In genomic region chr1:150561830-150562367, GRCh38 we compare ENCODE assay signal across 8 cellular contexts. TPM values are rescaled to one million over a fixed set of nuclear protein-coding genes. Genes with fewer than 3 reads are reported as not detected.
DNase-seq lines count a peak whose midpoint lies in the region; ATAC-seq, FAIRE-seq and TF ChIP-seq lines count a peak whose summit lies in the region.

No MANE protein-coding gene starts in this region.

- peak overlapping the region; percentile 100 for H3K27ac Mint-ChIP-seq in activated CD8-positive, alpha-beta memory T cell treated with anti-CD3 and anti-CD28 coated beads, Interleukin-2, amount 10 ng/mL, durations not matched to agents 7 days and 5 days
- peak overlapping the region; percentile 98 to 99 for H3K27ac Mint-ChIP-seq in effector memory CD8-positive, alpha-beta T cell

- POLR2A ChIA-PET in A549 (lab: Yijun Ruan, JAX), result interaction anchor here (1.0 to 7.6 kb wide), 13 partner anchors 8 to 361 kb away, joined by 3 to 201 read pairs (median 7); partner anchors contain the start of genes ENSA, FALEC, GOLPH3L and MCL1

- H3K9me3 ChIP-seq in A549, result no peaks in the 10 kb centered on the region

- no peak overlapping the region for H3K23ac ChIP-seq in mesendoderm (ENCODE audit: low read length)

- H3K79me2 ChIP-seq in mesendoderm (ENCODE audit: control insufficient read depth, insufficient read depth, low read length), result peaks cover 10% of the 10 kb centered on the region

- H2BK15ac ChIP-seq in mesendoderm (replicated peaks; ENCODE audit: low read depth), result no peak overlapping the region

- no peak overlapping the region for H2AK5ac ChIP-seq in mesendoderm (ENCODE audit: low read length)

- peak overlapping the region; percentile 33 for H2BK120ac ChIP-seq in mesendoderm (ENCODE audit: low read depth, low read length)

- peak overlapping the region; percentile 72 for H3K9ac ChIP-seq in mesendoderm (ENCODE audit: low read length)

- H3K27me3 ChIP-seq in mesendoderm (ENCODE audit: insufficient read depth, low read length, poor library complexity), result no peaks in the 10 kb centered on the region

- CTCF ChIA-PET in A549 (lab: Yijun Ruan, JAX), result interaction anchor here (0.7 to 11.6 kb wide), 22 partner anchors 10 to 360 kb away, joined by 3 to 210 read pairs (median 13); partner anchors contain the start of genes ADAMTSL4, ENSA, FALEC and HORMAD1
- CTCF ChIA-PET in activated CD8-positive, alpha-beta memory T cell treated with anti-CD3 and anti-CD28 coated beads, Interleukin-2, amount 10 ng/mL, durations not matched to agents 7 days and 5 days (lab: Charles Lee), result interaction anchor here (1.1 to 12.0 kb wide), 15 partner anchors 12 to 444 kb away, joined by 3 to 297 read pairs (median 5); partner anchors contain the start of genes ENSA and MCL1

- peaks cover 54% of the 10 kb centered on the region for H3K4me1 ChIP-seq in A549
- H3K4me1 ChIP-seq in mesendoderm (ENCODE audit: control insufficient read depth, low read depth, low read length), result peaks cover 8% of the 10 kb centered on the region

- no peaks in the 10 kb centered on the region for H3K9me3 Mint-ChIP-seq in activated CD8-positive, alpha-beta memory T cell treated with anti-CD3 and anti-CD28 coated beads, Interleukin-2, amount 10 ng/mL, durations not matched to agents 7 days and 5 days (ENCODE audit: low read depth)
- no peaks in the 10 kb centered on the region for H3K9me3 Mint-ChIP-seq in effector memory CD8-positive, alpha-beta T cell

- TF ChIP-seq POLR2A in A549 (IDR thresholded peaks at IDR 0.05; ENCODE audit: low read length), result peak; percentile 30

- peaks cover 55% of the 10 kb centered on the region for H3K4me1 Mint-ChIP-seq in activated CD8-positive, alpha-beta memory T cell treated with anti-CD3 and anti-CD28 coated beads, Interleukin-2, amount 10 ng/mL, durations not matched to agents 7 days and 5 days
- H3K4me1 Mint-ChIP-seq in effector memory CD8-positive, alpha-beta T cell (ENCODE audit: low read depth in 2 of 2), result peaks cover 54 to 61% of the 10 kb centered on the region in 2 donors

- H3K4me3 Mint-ChIP-seq in activated CD8-positive, alpha-beta memory T cell treated with anti-CD3 and anti-CD28 coated beads, Interleukin-2, amount 10 ng/mL, durations not matched to agents 7 days and 5 days, result peak overlapping the region; percentile 87
- peak overlapping the region; percentile 86 to 93 for H3K4me3 Mint-ChIP-seq in effector memory CD8-positive, alpha-beta T cell

- H4K5ac ChIP-seq in mesendoderm (ENCODE audit: low read length), result no peak overlapping the region

- H3K4ac ChIP-seq in mesendoderm (ENCODE audit: low read depth, low read length), result peak overlapping the region; percentile 93

- peaks cover 4% of the 10 kb centered on the region for H3K36me3 Mint-ChIP-seq in activated CD8-positive, alpha-beta memory T cell treated with anti-CD3 and anti-CD28 coated beads, Interleukin-2, amount 10 ng/mL, durations not matched to agents 7 days and 5 days
- peaks cover 52% of the 10 kb centered on the region for H3K36me3 Mint-ChIP-seq in effector memory CD8-positive, alpha-beta T cell (ENCODE audit: insufficient read depth)

- DNase-seq in A549 (ENCODE audit: low read depth in 1 of 2, low spot score in 1 of 2) (peak; percentile 86 to 89), NCI-H82 (lab: John Stamatoyannopoulos, UW) (peak; percentile 94), mesendoderm (peak; percentile 95)
- DNase-seq in activated CD8-positive, alpha-beta memory T cell treated with anti-CD3 and anti-CD28 coated beads, Interleukin-2, amount 10 ng/mL, durations not matched to agents 7 days and 5 days, result peak; percentile 96
- peak; percentile 57 to 60 (median 57) for DNase-seq in effector memory CD8-positive, alpha-beta T cell
- peak; percentile 76 for DNase-seq in stimulated activated CD8-positive, alpha-beta memory T cell treated with anti-CD3 and anti-CD28 coated beads, Interleukin-12 subunit alpha, Interleukin-12 subunit beta, amount 100 ng/mL, for 4 hours (ENCODE audit: low read depth)

- H3K27ac ChIP-seq in A549, result peak overlapping the region; percentile 97 to 99
- H3K27ac ChIP-seq in mesendoderm (ENCODE audit: low read depth, low read length), result peak overlapping the region; percentile 88

- H3K4me3 ChIP-seq in A549 (peak overlapping the region; percentile 46), mesendoderm (ENCODE audit: low read length) (peak overlapping the region; percentile 5)

- no peak for TF ChIP-seq RAD21 in A549 (conservative IDR thresholded peaks at IDR 0.05 in 1 of 2, IDR thresholded peaks at IDR 0.05 in 1 of 2)

- peak overlapping the region; percentile 96 for H3K4me2 ChIP-seq in A549
- H3K4me2 ChIP-seq in mesendoderm (ENCODE audit: low read length), result peak overlapping the region; percentile 75

- no peaks in the 10 kb centered on the region for H3K27me3 Mint-ChIP-seq in activated CD8-positive, alpha-beta memory T cell treated with anti-CD3 and anti-CD28 coated beads, Interleukin-2, amount 10 ng/mL, durations not matched to agents 7 days and 5 days
- no peaks in the 10 kb centered on the region for H3K27me3 Mint-ChIP-seq in effector memory CD8-positive, alpha-beta T cell

- TF ChIP-seq CTCF in A549 (IDR thresholded peaks at IDR 0.05), result no peak

- H3K18ac ChIP-seq in mesendoderm (ENCODE audit: low read length), result peak overlapping the region; percentile 75

- H4K8ac ChIP-seq in mesendoderm (ENCODE audit: low read depth, low read length), result no peak overlapping the region

- peak overlapping the region; percentile 86 for H3K56ac ChIP-seq in mesendoderm (ENCODE audit: low read length)

- peak in 1 of 2 experiments; percentile 44; a peak in 1 of 5 replicates for TF ChIP-seq EP300 in A549 (IDR thresholded peaks at IDR 0.05)

- H2BK5ac ChIP-seq in mesendoderm (ENCODE audit: low read length), result peak overlapping the region; percentile 9

- FAIRE-seq in A549 (lab: Jason Lieb, UNC), result no peak

- H3K79me1 ChIP-seq in mesendoderm (ENCODE audit: low read length), result peaks cover 8% of the 10 kb centered on the region

- ATAC-seq in A549, result peak; percentile 62 to 72
- peak; percentile 20 for ATAC-seq in GM18517 (IDR thresholded peaks at IDR 0.05; ENCODE audit: unreplicated experiment)
- peak; percentile 49 for ATAC-seq in HG03175 (IDR thresholded peaks at IDR 0.05; ENCODE audit: unreplicated experiment)
- peak; percentile 65 for ATAC-seq in activated CD8-positive, alpha-beta memory T cell treated with anti-CD3 and anti-CD28 coated beads, Interleukin-2, amount 10 ng/mL, durations not matched to agents 7 days and 5 days
- peak; percentile 39 for ATAC-seq in effector memory CD8-positive, alpha-beta T cell (replicated peaks)

- under 1% methylated on average over 20 of the region's 20 CpGs for WGBS in A549 (ENCODE audit: missing lambda C conversion rate)
- WGBS in mesendoderm (ENCODE audit: extremely low coverage, insufficient coverage, low lambda C conversion rate), result no CpG with 5 or more reads among the region's 20 CpGs

- no peaks in the 10 kb centered on the region for H3K36me3 ChIP-seq in mesendoderm (ENCODE audit: control insufficient read depth, insufficient read depth, low read length)

TF ChIP-seq in A549, 52 proteins besides CTCF, POLR2A, EP300 and RAD21 (continues in another document):
- 0 out of 2 replicates have a peak, but pooled peaks have one; percentile 7 for TF ChIP-seq HOXB13 (CRISPR knock-in tag; IDR thresholded peaks at IDR 0.05; ENCODE audit: low read depth)
- peak; percentile 33; the same call in 1 of the 2 replicates for TF ChIP-seq POLR2AphosphoS2 (conservative IDR thresholded peaks at IDR 0.05; ENCODE audit: low read length)
- peak; percentile 35; the same call in 1 of the 2 replicates for TF ChIP-seq MAZ (IDR thresholded peaks at IDR 0.05; ENCODE audit: borderline replicate concordance, low read depth, low read length)

RNA-seq across cellular contexts. Expression of gene ADAMTSL4, which starts 12.7 kb away (rescaled TPM):
- 1.3 and 1.8 TPM in 2 replicates for polyA plus RNA-seq in A549 (2011; rRNA removed)
- polyA plus RNA-seq in A549 (2012; cell fraction: cytosol; rRNA removed), result 3.1 and 3.6 TPM in 2 replicates
- 15.6 and 15.8 TPM in 2 replicates for polyA plus RNA-seq in A549 (2012; cell fraction: nucleus; rRNA removed)
- polyA plus RNA-seq in A549 (2017; fragmentation: RNase III; extraction: RNeasy Plus Mini Kit Qiagen cat#74134 plus additional on column Dnase treatment), result 1.3 to 2.0 TPM (median 1.5 TPM) in 3 replicates
- 0.54 and 1.2 TPM in 2 replicates for polyA minus RNA-seq in A549 (2011; rRNA and poly(A)+ RNA removed)
- under 1 TPM; 0.18 to 0.35 TPM for total RNA-seq in activated CD8-positive, alpha-beta memory T cell treated with anti-CD3 and anti-CD28 coated beads, Interleukin-2, amount 10 ng/mL, durations not matched to agents 7 days and 5 days
- 1.8 TPM for polyA plus RNA-seq in mesendoderm (2013, experiment 1 of 2)
- 2.3 TPM for polyA plus RNA-seq in mesendoderm (2013, experiment 2 of 2)

RNA-seq across cellular contexts. Expression of gene MCL1, which starts 17.5 kb away (rescaled TPM):
- polyA plus RNA-seq in A549 (2011; rRNA removed) (145 and 202 TPM in 2 replicates), A549 (2017; fragmentation: RNase III; extraction: RNeasy Plus Mini Kit Qiagen cat#74134 plus additional on column Dnase treatment) (77.5 to 80.0 TPM (median 78.6 TPM) in 3 replicates)
- 54.2 and 63.4 TPM in 2 replicates for polyA plus RNA-seq in A549 (2012; cell fraction: cytosol; rRNA removed)
- polyA plus RNA-seq in A549 (2012; cell fraction: nucleus; rRNA removed), result 178 and 186 TPM in 2 replicates
- polyA minus RNA-seq in A549 (2011; rRNA and poly(A)+ RNA removed), result 144 and 151 TPM in 2 replicates
- total RNA-seq in activated CD8-positive, alpha-beta memory T cell treated with anti-CD3 and anti-CD28 coated beads, Interleukin-2, amount 10 ng/mL, durations not matched to agents 7 days and 5 days, result 100 to 1,000 TPM; 373 to 408 TPM
- polyA plus RNA-seq in mesendoderm (2013, experiment 1 of 2), result 146 TPM
- polyA plus RNA-seq in mesendoderm (2013, experiment 2 of 2), result 147 TPM

RNA-seq across cellular contexts. Expression of gene FALEC, which starts 46.3 kb away (rescaled TPM):
- 0.36 TPM in 1 of 2 replicates, not detected in the other for polyA plus RNA-seq in A549 (2011; rRNA removed)
- polyA plus RNA-seq in A549 (2012; cell fraction: cytosol; rRNA removed), result 0.09 and 0.25 TPM in 2 replicates
- 0.12 TPM in 1 of 2 replicates, not detected in the other for polyA plus RNA-seq in A549 (2012; cell fraction: nucleus; rRNA removed)
- 0.28 to 0.80 TPM (median 0.74 TPM) in 3 replicates for polyA plus RNA-seq in A549 (2017; fragmentation: RNase III; extraction: RNeasy Plus Mini Kit Qiagen cat#74134 plus additional on column Dnase treatment)
- not detected in 2 replicates for polyA minus RNA-seq in A549 (2011; rRNA and poly(A)+ RNA removed)
- total RNA-seq in activated CD8-positive, alpha-beta memory T cell treated with anti-CD3 and anti-CD28 coated beads, Interleukin-2, amount 10 ng/mL, durations not matched to agents 7 days and 5 days, result under 1 TPM in 1 of 2 experiments, not detected in 1; 0.59 TPM
- polyA plus RNA-seq in mesendoderm (2013, experiment 1 of 2), result not detected
- 0.24 TPM for polyA plus RNA-seq in mesendoderm (2013, experiment 2 of 2)

RNA-seq across cellular contexts. Expression of gene ECM1, which starts 54.0 kb away (rescaled TPM):
- polyA plus RNA-seq in A549 (2011; rRNA removed) (0.88 and 1.1 TPM in 2 replicates), A549 (2017; fragmentation: RNase III; extraction: RNeasy Plus Mini Kit Qiagen cat#74134 plus additional on column Dnase treatment) (0.77 to 1.0 TPM (median 1.0 TPM) in 3 replicates)
- 0.91 and 0.96 TPM in 2 replicates for polyA plus RNA-seq in A549 (2012; cell fraction: cytosol; rRNA removed)
- polyA plus RNA-seq in A549 (2012; cell fraction: nucleus; rRNA removed), result 3.9 and 4.1 TPM in 2 replicates
- polyA minus RNA-seq in A549 (2011; rRNA and poly(A)+ RNA removed), result 0.97 and 1.2 TPM in 2 replicates
- total RNA-seq in activated CD8-positive, alpha-beta memory T cell treated with anti-CD3 and anti-CD28 coated beads, Interleukin-2, amount 10 ng/mL, durations not matched to agents 7 days and 5 days, result 1 to 10 TPM; 1.0 to 1.3 TPM
- polyA plus RNA-seq in mesendoderm (2013, experiment 1 of 2), result 1.3 TPM
- polyA plus RNA-seq in mesendoderm (2013, experiment 2 of 2), result 1.1 TPM

Comparison
In these comparisons a context has a peak if more than half of its experiments do, and no peak if none do; other contexts are left out.
1. Peak in every context shown above with its lines: DNase-seq, ATAC-seq, H3K4me3 ChIP-seq and H3K27ac ChIP-seq.